29 cellular contexts compared by ENCODE assay signal in the genomic region with DNA sequence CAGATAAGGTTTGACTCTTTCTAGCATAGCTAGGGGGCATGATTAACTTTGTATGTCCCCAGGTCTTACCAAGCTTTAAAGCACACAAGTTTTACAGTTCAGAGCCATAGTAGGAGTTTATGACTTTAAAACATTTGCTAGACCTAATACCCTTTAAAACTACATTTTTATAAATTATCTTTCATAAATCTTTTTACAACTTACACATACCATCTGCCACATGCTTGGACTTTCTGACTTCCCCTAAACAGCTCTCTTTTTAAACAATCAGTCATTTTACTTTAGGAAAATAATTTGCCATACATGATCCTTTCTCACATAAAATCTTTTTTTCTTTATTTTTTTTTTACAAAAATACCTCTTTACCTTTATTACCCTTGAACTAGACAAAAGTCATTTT.
"Had no signal": no experiment of that assay in that cellular context is flagged by ENCODE, and none has a peak within 500 bp of the region (broad histone marks: within the 10 kb centered on the region; RNA-seq: fewer than 3 reads in every experiment).

No MANE protein-coding gene starts in this region.

- H3K4me3 Mint-ChIP-seq: activated CD4-positive, alpha-beta memory T cell treated with anti-CD3 and anti-CD28 coated beads, Interleukin-2, amount 10 ng/mL, durations not matched to agents 7 days and 5 days; activated CD4-positive, alpha-beta T cell treated with anti-CD3 and anti-CD28 coated beads for 36 hours; activated naive CD4-positive, alpha-beta T cell treated with anti-CD3 and anti-CD28 coated beads, Interleukin-2, amount 50 U/mL, for 24 hours; activated T-helper 1 cell treated with anti-CD3 and anti-CD28 coated beads, Interleukin-12 subunit alpha, Interleukin-12 subunit beta, Interleukin-2, Interleukin-4 antibody, amounts not matched to agents 30 ng/mL and 10 ng/mL and 1 ng/mL, durations not matched to agents 14 hours and 24 hours and 36 hours; T-cell had no signal

- H3K4me1 ChIP-seq: breast epithelium had no signal

- H3K4me2 ChIP-seq: KMS-11, PC-9 had no signal

- ATAC-seq: activated CD4-positive, alpha-beta T cell treated with anti-CD3 and anti-CD28 coated beads for 36 hours; T-cell had no signal

- H2AFZ ChIP-seq: PC-9 had no signal

- H3K27ac ChIP-seq: breast epithelium, KMS-11, PC-9, VCaP had no signal

- H3K27ac Mint-ChIP-seq: activated CD4-positive, alpha-beta memory T cell treated with anti-CD3 and anti-CD28 coated beads, Interleukin-2, amount 10 ng/mL, durations not matched to agents 7 days and 5 days; activated CD4-positive, alpha-beta T cell treated with anti-CD3 and anti-CD28 coated beads for 36 hours; activated naive CD4-positive, alpha-beta T cell treated with anti-CD3 and anti-CD28 coated beads, Interleukin-2, amount 50 U/mL, for 24 hours; activated T-helper 1 cell treated with anti-CD3 and anti-CD28 coated beads, Interleukin-12 subunit alpha, Interleukin-12 subunit beta, Interleukin-2, Interleukin-4 antibody, amounts not matched to agents 30 ng/mL and 10 ng/mL and 1 ng/mL, durations not matched to agents 14 hours and 24 hours and 36 hours; T-cell had no signal

- H3K36me3 Mint-ChIP-seq: activated naive CD4-positive, alpha-beta T cell treated with anti-CD3 and anti-CD28 coated beads, Interleukin-2, amount 50 U/mL, for 24 hours; T-cell had no signal

- H3K36me3 ChIP-seq: breast epithelium had no signal

- H3K27me3 ChIP-seq: breast epithelium had no signal

- H3K4me3 ChIP-seq: breast epithelium, PC-9 had no signal

- DNase-seq: activated CD4-positive, alpha-beta memory T cell treated with anti-CD3 and anti-CD28 coated beads, Interleukin-2, amount 10 ng/mL, durations not matched to agents 7 days and 5 days; activated CD4-positive, alpha-beta T cell treated with anti-CD3 and anti-CD28 coated beads for 36 hours; activated CD4-positive, alpha-beta T cell treated with anti-CD3 and anti-CD28 coated beads, Interleukin-2, amount 50 U/mL, for 1 hour; activated CD4-positive, CD25-positive, alpha-beta regulatory T cell; activated effector memory CD4-positive, alpha-beta T cell treated with Interleukin-2 at 50 U/mL for 16 hours; activated naive CD4-positive, alpha-beta T cell; activated T-cell treated with anti-CD3 and anti-CD28 coated beads for 4 hours; aorta; caudate nucleus; MM.1S; NCI-H1105; NCI-H1436; NCI-H1694 treated with DMSO at 0.1 percent for 48 hours; NCI-H2029 treated with DMSO at 0.1 percent for 48 hours; NCI-H345; NCI-H510A; NCI-H526 treated with DMSO at 0.1 percent for 48 hours; NCI-H82; NK-92 treated with Interleukin-12 subunit alpha and Interleukin-12 subunit beta, amount 100 ng/mL, for 24 hours; PC-9; SIG-M5; T-cell; T-helper 2 cell; T1000 had no signal

- H3K9ac ChIP-seq: KMS-11 had no signal

- H3K27me3 Mint-ChIP-seq: activated CD4-positive, alpha-beta memory T cell treated with anti-CD3 and anti-CD28 coated beads, Interleukin-2, amount 10 ng/mL, durations not matched to agents 7 days and 5 days; activated CD4-positive, alpha-beta T cell treated with anti-CD3 and anti-CD28 coated beads for 36 hours; activated naive CD4-positive, alpha-beta T cell treated with anti-CD3 and anti-CD28 coated beads, Interleukin-2, amount 50 U/mL, for 24 hours; T-cell had no signal

- H3K4me1 Mint-ChIP-seq: activated CD4-positive, alpha-beta memory T cell treated with anti-CD3 and anti-CD28 coated beads, Interleukin-2, amount 10 ng/mL, durations not matched to agents 7 days and 5 days; activated CD4-positive, alpha-beta T cell treated with anti-CD3 and anti-CD28 coated beads for 36 hours; activated naive CD4-positive, alpha-beta T cell treated with anti-CD3 and anti-CD28 coated beads, Interleukin-2, amount 50 U/mL, for 24 hours; T-cell had no signal
